In genomic region chr9:93599571-93600403, GRCh38 we compare ENCODE assay signal across 13 cellular contexts. TPM values are rescaled to one million over a fixed set of nuclear protein-coding genes. Genes with fewer than 3 reads are reported as not detected.
DNase-seq lines count a peak whose midpoint lies in the region; ATAC-seq, FAIRE-seq and TF ChIP-seq lines count a peak whose summit lies in the region.
"Had no signal": no experiment of that assay in that cellular context is flagged by ENCODE, and none has a peak within 500 bp of the region (broad histone marks: within the 10 kb centered on the region; RNA-seq: fewer than 3 reads in every experiment).

No MANE protein-coding gene starts in this region.

- intact Hi-C loops in naive thymus-derived CD4-positive, alpha-beta T cell (cut with micrococcal nuclease): no loop called here
- intact Hi-C loops in body of pancreas (cut with DNase I): no loop called here

- peaks cover 30 to 41% of the 10 kb centered on the region in 2 donors for H3K4me1 ChIP-seq in naive thymus-derived CD4-positive, alpha-beta T cell (ENCODE audit: control insufficient read depth in 2 of 2, insufficient read depth in 2 of 2, low read length in 2 of 2)
- peaks cover 33% of the 10 kb centered on the region for H3K4me1 ChIP-seq in body of pancreas

- peak overlapping the region; percentile 21 for H3K4me3 ChIP-seq in naive thymus-derived CD4-positive, alpha-beta T cell (ENCODE audit: low read length)
- H3K4me3 ChIP-seq in body of pancreas: no peak overlapping the region
- H3K4me3 ChIP-seq: PC-9 had no signal

- 58 to 68% methylated on average over 14 to 17 of the region's 17 CpGs for WGBS in body of pancreas, 2 donors

- no peaks in the 10 kb centered on the region for H3K36me3 Mint-ChIP-seq in activated T-helper 17 cell treated with anti-CD3 and anti-CD28 coated beads, Interleukin-2, amount 50 U/mL, for 72 hours (ENCODE audit: low read depth)
- peaks cover 2 to 12% (median 6%) of the 10 kb centered on the region in 5 donors for H3K36me3 Mint-ChIP-seq in naive thymus-derived CD4-positive, alpha-beta T cell

- no peaks in the 10 kb centered on the region for H3K27me3 Mint-ChIP-seq in activated T-helper 17 cell treated with anti-CD3 and anti-CD28 coated beads, Interleukin-2, amount 50 U/mL, for 72 hours
- no peaks in the 10 kb centered on the region for H3K27me3 Mint-ChIP-seq in naive thymus-derived CD4-positive, alpha-beta T cell

- no peaks in the 10 kb centered on the region for H3K9me3 ChIP-seq in naive thymus-derived CD4-positive, alpha-beta T cell (ENCODE audit: control insufficient read depth in 2 of 3, low read length in 3 of 3)
- no peaks in the 10 kb centered on the region for H3K9me3 ChIP-seq in body of pancreas

- peak; percentile 28 for ATAC-seq in activated T-helper 17 cell treated with anti-CD3 and anti-CD28 coated beads, Interleukin-2, amount 50 U/mL, for 72 hours (replicated peaks)
- peak; percentile 17 for ATAC-seq in naive thymus-derived CD4-positive, alpha-beta T cell
- no peak for ATAC-seq in body of pancreas
- no peak for ATAC-seq in GM18505 (IDR thresholded peaks at IDR 0.05; ENCODE audit: unreplicated experiment)
- no peak for ATAC-seq in HG03025 (IDR thresholded peaks at IDR 0.05; ENCODE audit: low FRiP score, unreplicated experiment)

- CTCF ChIA-PET in naive thymus-derived CD4-positive, alpha-beta T cell (lab: Charles Lee): interaction anchor here (0.9 kb wide), 2 partner anchors 12 to 34 kb away, joined by 3 to 4 read pairs; no protein-coding TSS in a partner anchor

- peak; percentile 85 for FAIRE-seq in GM12891 (lab: Jason Lieb, UNC)
- FAIRE-seq: frontal cortex had no signal

- H3K36me3 ChIP-seq in naive thymus-derived CD4-positive, alpha-beta T cell (ENCODE audit: control insufficient read depth in 2 of 3, insufficient read depth in 3 of 3, low read length in 3 of 3): no peaks in the 10 kb centered on the region
- no peaks in the 10 kb centered on the region for H3K36me3 ChIP-seq in body of pancreas (replicated peaks in 1 of 2; ENCODE audit: insufficient read depth in 1 of 2, low read depth in 2 of 2)

- peak overlapping the region; percentile 56 for H3K27ac Mint-ChIP-seq in activated T-helper 17 cell treated with anti-CD3 and anti-CD28 coated beads, Interleukin-2, amount 50 U/mL, for 72 hours
- peak overlapping the region; percentile 7 to 96 (median 81) for H3K27ac Mint-ChIP-seq in naive thymus-derived CD4-positive, alpha-beta T cell

- peak; percentile 15 for DNase-seq in NCI-H345 (lab: John Stamatoyannopoulos, UW)
- DNase-seq in NCI-H345 treated with DMSO at 0.1 percent for 48 hours (lab: John Stamatoyannopoulos, UW; ENCODE audit: unreplicated experiment): no peak
- no peak for DNase-seq in GM12891 (ENCODE audit: insufficient read length, low spot score)
- DNase-seq in naive thymus-derived CD4-positive, alpha-beta T cell: no peak
- DNase-seq in body of pancreas: no peak
- DNase-seq: NCI-H1694; stimulated activated CD4-positive, alpha-beta T cell treated with anti-CD3 and anti-CD28 coated beads, Interleukin-4, amount 100 ng/mL, for 1 hour; T1000 had no signal

- POLR2A ChIA-PET in naive thymus-derived CD4-positive, alpha-beta T cell (lab: Charles Lee): interaction anchor here (0.9 kb wide), 1 partner anchor 34 kb away, joined by 4 read pairs; no protein-coding TSS in a partner anchor

- H3K4me3 Mint-ChIP-seq in activated T-helper 17 cell treated with anti-CD3 and anti-CD28 coated beads, Interleukin-2, amount 50 U/mL, for 72 hours: peak overlapping the region; percentile 2
- H3K4me3 Mint-ChIP-seq in naive thymus-derived CD4-positive, alpha-beta T cell: peak overlapping the region; percentile 7 to 75 (median 43)

- peaks cover 29% of the 10 kb centered on the region for H3K4me1 Mint-ChIP-seq in activated T-helper 17 cell treated with anti-CD3 and anti-CD28 coated beads, Interleukin-2, amount 50 U/mL, for 72 hours
- peaks cover 50 to 74% (median 66%) of the 10 kb centered on the region in 7 donors for H3K4me1 Mint-ChIP-seq in naive thymus-derived CD4-positive, alpha-beta T cell

- no peaks in the 10 kb centered on the region for H3K27me3 ChIP-seq in naive thymus-derived CD4-positive, alpha-beta T cell (ENCODE audit: control insufficient read depth in 2 of 2, insufficient read depth in 2 of 2, low read length in 2 of 2)
- H3K27me3 ChIP-seq in body of pancreas: no peaks in the 10 kb centered on the region

- no peak for TF ChIP-seq CTCF in body of pancreas (IDR thresholded peaks at IDR 0.05)

- H3K27ac ChIP-seq in naive thymus-derived CD4-positive, alpha-beta T cell (ENCODE audit: low read depth, low read length): no peak overlapping the region
- H3K27ac ChIP-seq in body of pancreas: no peak overlapping the region
- H3K27ac ChIP-seq: PC-9 had no signal

- TF ChIP-seq POLR2A in GM12891 (IDR thresholded peaks at IDR 0.05; ENCODE audit: low read depth, low read length) (no peak), body of pancreas (IDR thresholded peaks at IDR 0.05) (no peak), GM18505 (IDR thresholded peaks at IDR 0.05; ENCODE audit: borderline replicate concordance, extremely low read depth, insufficient read depth, insufficient read length) (no peak)

- no peaks in the 10 kb centered on the region for H3K9me3 Mint-ChIP-seq in activated T-helper 17 cell treated with anti-CD3 and anti-CD28 coated beads, Interleukin-2, amount 50 U/mL, for 72 hours
- H3K9me3 Mint-ChIP-seq in naive thymus-derived CD4-positive, alpha-beta T cell: peaks cover 0 to 3% (median 0%) of the 10 kb centered on the region in 11 donors

TF ChIP-seq in GM12891, 5 proteins besides CTCF, POLR2A, EP300 and RAD21:
- TF ChIP-seq POU2F2 (IDR thresholded peaks at IDR 0.05; ENCODE audit: low read depth, low read length) (no peak), SPI1 (IDR thresholded peaks at IDR 0.05; ENCODE audit: low read depth, low read length) (0 out of 2 replicates have a peak, but pooled peaks have one; percentile 6), POLR2AphosphoS5 (IDR thresholded peaks at IDR 0.05; ENCODE audit: low read depth, low read length) (no peak), PAX5 (IDR thresholded peaks at IDR 0.05; ENCODE audit: insufficient read depth, low read length, severe bottlenecking) (no peak), TAF1 (IDR thresholded peaks at IDR 0.05; ENCODE audit: low read depth, low read length) (no peak)

RNA-seq across cellular contexts. Expression of gene PHF2, which starts 23.4 kb away (rescaled TPM):
- 4.2 TPM for polyA plus RNA-seq in GM12891 (2012; ENCODE audit: low read depth, missing spikeins)
- total RNA-seq in activated T-helper 17 cell treated with anti-CD3 and anti-CD28 coated beads, Interleukin-2, amount 50 U/mL, for 72 hours: 10 to 100 TPM; 11.9 to 15.1 TPM
- total RNA-seq in naive thymus-derived CD4-positive, alpha-beta T cell: 10 to 100 TPM; 23.2 to 39.3 (median 29.6) TPM
- polyA plus RNA-seq in naive thymus-derived CD4-positive, alpha-beta T cell: 1 to 10 TPM; 1.0 to 3.5 TPM
- total RNA-seq in body of pancreas: 10 to 100 TPM; 15.0 to 19.8 TPM

Comparison
In these comparisons a context has a peak if more than half of its experiments do, and no peak if none do; other contexts are left out.
1. ATAC-seq: peak in activated T-helper 17 cell treated with anti-CD3 and anti-CD28 coated beads, Interleukin-2, amount 50 U/mL, for 72 hours (single experiment) and naive thymus-derived CD4-positive, alpha-beta T cell (single experiment); none in body of pancreas (single experiment), GM18505 (single experiment) and HG03025 (single experiment).